In genomic region chr3:31288224-31288623, GRCh38 we compare ENCODE assay signal across 14 cellular contexts.
DNase-seq lines count a peak whose midpoint lies in the region; ATAC-seq and TF ChIP-seq lines count a peak whose summit lies in the region.
"Had no signal": no experiment of that assay in that cellular context is flagged by ENCODE, and none has a peak within 500 bp of the region (broad histone marks: within the 10 kb centered on the region; RNA-seq: fewer than 3 reads in every experiment).

No MANE protein-coding gene starts in this region.

- H3K27ac ChIP-seq in esophagus squamous epithelium, result peak overlapping the region; percentile 15 to 64 (median 41)
- H3K27ac ChIP-seq in effector memory CD4-positive, alpha-beta T cell (ENCODE audit: insufficient read depth, low read length, poor library complexity, severe bottlenecking), result no peak overlapping the region
- H3K27ac ChIP-seq in ascending aorta, result no peak overlapping the region
- H3K27ac ChIP-seq: pancreas, thoracic aorta had no signal

- BruUV-seq in Caco-2 (replicated peaks; lab: Mats Ljungman, UMichigan), result TSS peak; percentile 78

- H3K79me2 ChIP-seq in Loucy (ENCODE audit: insufficient read depth, low read length), result no peaks in the 10 kb centered on the region; the same call in 1 of the 2 replicates

- DNase-seq in Caco-2 (peak; percentile 35 to 62), esophagus squamous epithelium (lab: John Stamatoyannopoulos, UW) (no peak), progenitor cell of endocrine pancreas (ENCODE audit: low spot score, unreplicated experiment) (no peak), ascending aorta (ENCODE audit: low spot score in 2 of 2) (no peak), immature natural killer cell (no peak)
- DNase-seq in effector memory CD4-positive, alpha-beta T cell, result no peak
- DNase-seq: left colon, NCI-H1105, NCI-H526 treated with DMSO at 0.1 percent for 48 hours had no signal

- H3K4me3 ChIP-seq in Caco-2 (ENCODE audit: low read depth, low read length) (no peak overlapping the region), Loucy (ENCODE audit: low read length, poor library complexity, severe bottlenecking) (peak overlapping the region; percentile 48), esophagus squamous epithelium (no peak overlapping the region), ascending aorta (no peak overlapping the region)
- no peak overlapping the region for H3K4me3 ChIP-seq in effector memory CD4-positive, alpha-beta T cell (ENCODE audit: insufficient read depth, low read depth, low read length, poor library complexity, severe bottlenecking)
- H3K4me3 ChIP-seq: pancreas, thoracic aorta had no signal

- no peak for ATAC-seq in GM21515 (IDR thresholded peaks at IDR 0.05; ENCODE audit: unreplicated experiment)

- no peaks in the 10 kb centered on the region for H3K27me3 ChIP-seq in Caco-2 (replicated peaks; ENCODE audit: control insufficient read depth, insufficient read depth, low read length)
- no peaks in the 10 kb centered on the region for H3K27me3 ChIP-seq in Loucy (ENCODE audit: insufficient read depth, low read length, poor library complexity, severe bottlenecking)
- no peaks in the 10 kb centered on the region for H3K27me3 ChIP-seq in esophagus squamous epithelium
- no peaks in the 10 kb centered on the region for H3K27me3 ChIP-seq in effector memory CD4-positive, alpha-beta T cell (replicated peaks; ENCODE audit: control insufficient read depth, insufficient read depth, low read length, poor library complexity, severe bottlenecking)
- H3K27me3 ChIP-seq in ascending aorta, result no peaks in the 10 kb centered on the region
- H3K27me3 ChIP-seq: pancreas had no signal

- POLR2A ChIA-PET in Caco-2 (lab: Charles Lee), result interaction anchor here (1.1 to 1.7 kb wide), 2 partner anchors 243 to 244 kb away, joined by 3 to 11 read pairs; partner anchors contain the start of gene STT3B

- H4K20me1 ChIP-seq in Loucy (ENCODE audit: insufficient read depth, low read length, poor library complexity, severe bottlenecking), result no peaks in the 10 kb centered on the region

- peaks cover 53% of the 10 kb centered on the region for H3K4me1 Mint-ChIP-seq in Caco-2 (ENCODE audit: low read depth, unreplicated experiment)
- peaks cover 17% of the 10 kb centered on the region for H3K4me1 Mint-ChIP-seq in progenitor cell of endocrine pancreas (ENCODE audit: low read depth)
- peaks cover 0 to 12% of the 10 kb centered on the region in 2 donors for H3K4me1 Mint-ChIP-seq in immature natural killer cell
- H3K4me1 Mint-ChIP-seq: B cell had no signal

- intact Hi-C loops in Caco-2 (cut with micrococcal nuclease; ENCODE audit: unreplicated experiment) (loop anchor here (1.0 to 5.0 kb wide), 6 partner anchors 13 to 245 kb away; partner anchors contain the start of gene STT3B), esophagus squamous epithelium (cut with DNase I) (no loop called here), ascending aorta (cut with DNase I) (loop anchor here (10.0 kb wide), 1 partner anchor 1853 kb away; no protein-coding TSS in a partner anchor)

- H3K4me1 ChIP-seq in Caco-2, result peaks cover 78% of the 10 kb centered on the region
- peaks cover 59% of the 10 kb centered on the region for H3K4me1 ChIP-seq in Loucy (ENCODE audit: insufficient read depth, low read length, poor library complexity, severe bottlenecking)
- peaks cover 5 to 37% (median 16%) of the 10 kb centered on the region in 3 donors for H3K4me1 ChIP-seq in esophagus squamous epithelium
- H3K4me1 ChIP-seq in effector memory CD4-positive, alpha-beta T cell (ENCODE audit: control insufficient read depth, insufficient read depth, low read length, poor library complexity, severe bottlenecking), result peaks cover 5% of the 10 kb centered on the region
- H3K4me1 ChIP-seq in ascending aorta, result no peaks in the 10 kb centered on the region
- H3K4me1 ChIP-seq: pancreas had no signal

- H3K36me3 ChIP-seq in Caco-2 (ENCODE audit: control insufficient read depth, insufficient read depth, low read length) (no peaks in the 10 kb centered on the region), Loucy (ENCODE audit: insufficient read depth, low read length) (no peaks in the 10 kb centered on the region), esophagus squamous epithelium (no peaks in the 10 kb centered on the region), ascending aorta (no peaks in the 10 kb centered on the region)
- no peaks in the 10 kb centered on the region for H3K36me3 ChIP-seq in effector memory CD4-positive, alpha-beta T cell (ENCODE audit: control insufficient read depth, insufficient read depth, low read length)
- H3K36me3 ChIP-seq: pancreas, thoracic aorta had no signal

- peak overlapping the region; percentile 98 for H3K27ac Mint-ChIP-seq in Caco-2 (ENCODE audit: unreplicated experiment)
- peak overlapping the region; percentile 7 for H3K27ac Mint-ChIP-seq in progenitor cell of endocrine pancreas
- no peak overlapping the region for H3K27ac Mint-ChIP-seq in immature natural killer cell
- H3K27ac Mint-ChIP-seq: B cell had no signal

- H2AFZ ChIP-seq in Loucy (ENCODE audit: low read length), result peak overlapping the region; percentile 21; the same call in 1 of the 2 replicates

- H3K9me3 ChIP-seq in Caco-2 (no peaks in the 10 kb centered on the region), Loucy (ENCODE audit: insufficient read depth, low read depth, low read length) (no peaks in the 10 kb centered on the region), esophagus squamous epithelium (no peaks in the 10 kb centered on the region), ascending aorta (no peaks in the 10 kb centered on the region)
- no peaks in the 10 kb centered on the region for H3K9me3 ChIP-seq in effector memory CD4-positive, alpha-beta T cell (ENCODE audit: control insufficient read depth, low read length)
- H3K9me3 ChIP-seq: pancreas, thoracic aorta had no signal

- peaks cover 26% of the 10 kb centered on the region for H3K36me3 Mint-ChIP-seq in Caco-2 (ENCODE audit: insufficient read depth, unreplicated experiment)
- no peaks in the 10 kb centered on the region for H3K36me3 Mint-ChIP-seq in progenitor cell of endocrine pancreas (ENCODE audit: insufficient read depth)
- H3K36me3 Mint-ChIP-seq in immature natural killer cell, result no peaks in the 10 kb centered on the region

- H3K4me2 ChIP-seq in Loucy (ENCODE audit: low read depth, low read length, poor library complexity, severe bottlenecking), result peak overlapping the region; percentile 47

- TF ChIP-seq CTCF in Caco-2 (IDR thresholded peaks at IDR 0.05; ENCODE audit: insufficient read depth in 1 of 2, low read depth in 1 of 2, low read length in 1 of 2, severe bottlenecking in 1 of 2, unreplicated experiment in 1 of 2) (no peak), Loucy (conservative IDR thresholded peaks at IDR 0.05; ENCODE audit: low read length) (no peak), esophagus squamous epithelium (IDR thresholded peaks at IDR 0.05) (no peak), progenitor cell of endocrine pancreas (IDR thresholded peaks at IDR 0.05; ENCODE audit: unreplicated experiment) (no peak), ascending aorta (IDR thresholded peaks at IDR 0.05) (no peak)

- H3K27me3 Mint-ChIP-seq in Caco-2 (ENCODE audit: insufficient read depth, unreplicated experiment), result no peaks in the 10 kb centered on the region
- no peaks in the 10 kb centered on the region for H3K27me3 Mint-ChIP-seq in progenitor cell of endocrine pancreas
- H3K27me3 Mint-ChIP-seq in immature natural killer cell (ENCODE audit: low read depth in 3 of 3), result no peaks in the 10 kb centered on the region
- H3K27me3 Mint-ChIP-seq: B cell had no signal

- 68 to 79% methylated on average over 6 to 9 of the region's 9 CpGs for WGBS in esophagus squamous epithelium, 2 donors

- H3F3A ChIP-seq in Loucy (ENCODE audit: low read depth), result 0 out of 2 replicates have a peak, but pooled peaks cover 5% of the 10 kb centered on the region

- no peak for TF ChIP-seq POLR2A in esophagus squamous epithelium (IDR thresholded peaks at IDR 0.05)

- CTCF ChIA-PET in Caco-2 (lab: Charles Lee), result no interaction called here

- H3K9ac ChIP-seq in Loucy (ENCODE audit: low read depth, low read length, poor library complexity, severe bottlenecking), result peak overlapping the region; percentile 40

- no peaks in the 10 kb centered on the region for H3K9me3 Mint-ChIP-seq in Caco-2 (ENCODE audit: unreplicated experiment)
- no peaks in the 10 kb centered on the region for H3K9me3 Mint-ChIP-seq in progenitor cell of endocrine pancreas (ENCODE audit: low read depth)
- H3K9me3 Mint-ChIP-seq in immature natural killer cell, result no peaks in the 10 kb centered on the region

- H3K4me3 Mint-ChIP-seq in Caco-2 (ENCODE audit: unreplicated experiment), result peak overlapping the region; percentile 62
- no peak overlapping the region for H3K4me3 Mint-ChIP-seq in progenitor cell of endocrine pancreas (ENCODE audit: low read depth)
- H3K4me3 Mint-ChIP-seq in immature natural killer cell, result no peak overlapping the region
- H3K4me3 Mint-ChIP-seq: B cell had no signal

- H3K9me2 ChIP-seq in Loucy (replicated peaks; ENCODE audit: low read depth, low read length), result no peaks in the 10 kb centered on the region

Comparison
In these comparisons a context has a peak if more than half of its experiments do, and no peak if none do; other contexts are left out.
1. DNase-seq: peak in Caco-2 (2 of 2); none in esophagus squamous epithelium (single experiment), progenitor cell of endocrine pancreas (single experiment), effector memory CD4-positive, alpha-beta T cell (0 of 3), ascending aorta (0 of 2) and immature natural killer cell (0 of 3).
2. H3K27ac Mint-ChIP-seq: peak in Caco-2 (single experiment) and progenitor cell of endocrine pancreas (single experiment); none in immature natural killer cell (0 of 6).
3. H3K27ac ChIP-seq: peak in esophagus squamous epithelium (4 of 4); none in effector memory CD4-positive, alpha-beta T cell (single experiment) and ascending aorta (0 of 2).